ENCODE assay signal across 8 cellular contexts in the genomic region with DNA sequence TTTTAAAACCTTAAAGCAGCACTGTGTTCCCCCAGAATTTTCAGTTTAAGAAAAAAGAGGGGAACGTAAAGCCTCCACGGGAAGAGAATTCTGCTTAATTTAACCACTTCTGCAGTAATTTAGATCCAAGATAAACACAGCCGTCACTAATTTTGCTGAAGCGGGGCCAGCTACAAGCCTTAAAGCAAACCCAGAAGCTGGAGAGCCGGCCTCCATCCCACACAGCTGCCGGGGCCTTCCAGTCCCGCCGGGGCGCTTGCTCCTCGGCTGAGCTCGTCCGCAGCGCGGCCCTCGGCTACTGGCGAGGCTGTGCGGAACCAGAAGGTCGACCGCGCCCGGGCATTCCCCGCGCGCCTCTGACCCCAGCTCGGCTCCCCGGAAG. TPM values are rescaled to one million over a fixed set of nuclear protein-coding genes. Genes with fewer than 3 reads are reported as not detected.
DNase-seq lines count a peak whose midpoint lies in the region; ATAC-seq and TF ChIP-seq lines count a peak whose summit lies in the region.

No MANE protein-coding gene starts in this region.

- H3K9me2 ChIP-seq in SK-N-SH: no peaks in the 10 kb centered on the region

- H3K27ac ChIP-seq in SK-N-SH (ENCODE audit: low read depth in 2 of 2, low read length in 1 of 2) (peak overlapping the region; percentile 96), parathyroid adenoma (peak overlapping the region; percentile 95)

- no peak for ATAC-seq in HG02642 (IDR thresholded peaks at IDR 0.05; ENCODE audit: poor library complexity, unreplicated experiment)

- no peak for TF ChIP-seq CTCF in SK-N-SH (IDR thresholded peaks at IDR 0.05)
- TF ChIP-seq CTCF in fibroblast of mammary gland (conservative IDR thresholded peaks at IDR 0.05; ENCODE audit: control insufficient read depth, insufficient read depth, low read depth, low read length): no peak
- no peak for TF ChIP-seq CTCF in parathyroid adenoma (IDR thresholded peaks at IDR 0.05)

- H3K4me3 ChIP-seq in SK-N-SH (ENCODE audit: low read depth in 2 of 2, low read length in 1 of 2) (peak overlapping the region; percentile 90 to 99), fibroblast of mammary gland (ENCODE audit: control insufficient read depth, low read depth, low read length) (peak overlapping the region; percentile 87), parathyroid adenoma (ENCODE audit: low read depth, low read length) (peak overlapping the region; percentile 98)

- H3K79me2 ChIP-seq in SK-N-SH (ENCODE audit: insufficient read depth): peaks cover 52% of the 10 kb centered on the region
- peaks cover 23% of the 10 kb centered on the region for H3K79me2 ChIP-seq in parathyroid adenoma

- H3K27me3 ChIP-seq in SK-N-SH (ENCODE audit: insufficient read depth): no peaks in the 10 kb centered on the region
- no peaks in the 10 kb centered on the region for H3K27me3 ChIP-seq in parathyroid adenoma (ENCODE audit: control insufficient read depth, insufficient read depth, low read length)

- CTCF ChIA-PET in SK-N-SH (lab: Yijun Ruan, JAX): interaction anchor here (1.2 to 3.5 kb wide), 3 partner anchors 10 to 238 kb away, joined by 3 to 25 read pairs (median 8); no protein-coding TSS in a partner anchor

- H3K4me1 ChIP-seq in SK-N-SH (ENCODE audit: control insufficient read depth in 1 of 2, insufficient read depth in 2 of 2, low read depth in 1 of 2, low read length in 1 of 2): peaks cover 14 to 22% of the 10 kb centered on the region in 2 experiments; a peak in 3 of 4 replicates
- H3K4me1 ChIP-seq in parathyroid adenoma: no peaks in the 10 kb centered on the region

- H3K9me3 ChIP-seq in SK-N-SH: no peaks in the 10 kb centered on the region
- H3K9me3 ChIP-seq in parathyroid adenoma (ENCODE audit: control insufficient read depth, low read length): no peaks in the 10 kb centered on the region

- peaks cover 10% of the 10 kb centered on the region for H3F3A ChIP-seq in SK-N-SH (replicated peaks; ENCODE audit: insufficient read depth)

- no peak overlapping the region for H2AFZ ChIP-seq in SK-N-SH (ENCODE audit: low read depth)
- H2AFZ ChIP-seq in parathyroid adenoma: peak overlapping the region; percentile 83

- POLR2A ChIA-PET in SK-N-SH (lab: Yijun Ruan, JAX): interaction anchor here (0.7 kb wide), 1 partner anchor 208 kb away, joined by 3 read pairs; a partner anchor contains a TSS

- H3K9ac ChIP-seq in SK-N-SH (peak overlapping the region; percentile 99), parathyroid adenoma (peak overlapping the region; percentile 37)

- no peak for TF ChIP-seq RAD21 in SK-N-SH (IDR thresholded peaks at IDR 0.05; ENCODE audit: low read length)

- DNase-seq in SIG-M5 treated with dmso at 0.1 percent for 504 hours (lab: John Stamatoyannopoulos, UW; ENCODE audit: unreplicated experiment) (peak; percentile 41), SIG-M5 (lab: John Stamatoyannopoulos, UW) (no peak), SK-N-SH (no peak), fibroblast of mammary gland (ENCODE audit: low read depth) (no peak), inferior parietal cortex (ENCODE audit: extremely low spot score) (no peak), hepatic stellate cell (ENCODE audit: low spot score) (no peak)

- H3K36me3 ChIP-seq in SK-N-SH (replicated peaks in 1 of 2; ENCODE audit: control insufficient read depth in 1 of 2, insufficient read depth in 2 of 2, low read length in 1 of 2) (peaks cover 18 to 19% of the 10 kb centered on the region in 2 experiments), parathyroid adenoma (ENCODE audit: control insufficient read depth, insufficient read depth, low read length) (no peaks in the 10 kb centered on the region)

- H4K20me1 ChIP-seq in SK-N-SH (ENCODE audit: insufficient read depth): peaks cover 53% of the 10 kb centered on the region

- no peak for TF ChIP-seq EP300 in SK-N-SH (IDR thresholded peaks at IDR 0.05; ENCODE audit: borderline replicate concordance in 1 of 2, low read depth in 1 of 2, low read length in 1 of 2)

- 0% methylated on average over 3 of the region's 26 CpGs for WGBS in SK-N-SH (ENCODE audit: low lambda C conversion rate)

- H3K4me2 ChIP-seq in SK-N-SH (peak overlapping the region; percentile 95), parathyroid adenoma (ENCODE audit: low read length) (peak overlapping the region; percentile 78)

TF ChIP-seq in SK-N-SH, 30 proteins besides CTCF, POLR2A, EP300 and RAD21:
- TF ChIP-seq NRF1 (IDR thresholded peaks at IDR 0.05; ENCODE audit: low read depth, low read length): no peak
- TF ChIP-seq RFX5 (IDR thresholded peaks at IDR 0.05; ENCODE audit: low read length): no peak
- no peak for TF ChIP-seq SMC3 (IDR thresholded peaks at IDR 0.05; ENCODE audit: low read depth, low read length)
- no peak for TF ChIP-seq RCOR1 (IDR thresholded peaks at IDR 0.05; ENCODE audit: low read length)
- TF ChIP-seq, protein P1, sequence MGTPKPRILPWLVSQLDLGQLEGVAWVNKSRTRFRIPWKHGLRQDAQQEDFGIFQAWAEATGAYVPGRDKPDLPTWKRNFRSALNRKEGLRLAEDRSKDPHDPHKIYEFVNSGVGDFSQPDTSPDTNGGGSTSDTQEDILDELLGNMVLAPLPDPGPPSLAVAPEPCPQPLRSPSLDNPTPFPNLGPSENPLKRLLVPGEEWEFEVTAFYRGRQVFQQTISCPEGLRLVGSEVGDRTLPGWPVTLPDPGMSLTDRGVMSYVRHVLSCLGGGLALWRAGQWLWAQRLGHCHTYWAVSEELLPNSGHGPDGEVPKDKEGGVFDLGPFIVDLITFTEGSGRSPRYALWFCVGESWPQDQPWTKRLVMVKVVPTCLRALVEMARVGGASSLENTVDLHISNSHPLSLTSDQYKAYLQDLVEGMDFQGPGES (IDR thresholded peaks at IDR 0.05; ENCODE audit: low read depth, low read length): no peak
- no peak for TF ChIP-seq GABPA (IDR thresholded peaks at IDR 0.05; ENCODE audit: low read depth)
- TF ChIP-seq FOXJ3 (CRISPR knock-in tag; IDR thresholded peaks at IDR 0.05): no peak
- no peak for TF ChIP-seq TEAD4 (IDR thresholded peaks at IDR 0.05; ENCODE audit: borderline replicate concordance, insufficient read depth)
- TF ChIP-seq, protein P2, sequence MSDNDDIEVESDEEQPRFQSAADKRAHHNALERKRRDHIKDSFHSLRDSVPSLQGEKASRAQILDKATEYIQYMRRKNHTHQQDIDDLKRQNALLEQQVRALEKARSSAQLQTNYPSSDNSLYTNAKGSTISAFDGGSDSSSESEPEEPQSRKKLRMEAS (IDR thresholded peaks at IDR 0.05; ENCODE audit: low read depth): no peak
- TF ChIP-seq MXI1 (IDR thresholded peaks at IDR 0.05; ENCODE audit: low read depth, low read length): no peak
- TF ChIP-seq TAF1 (IDR thresholded peaks at IDR 0.05; ENCODE audit: borderline replicate concordance, low read depth, low read length): no peak

RNA-seq across cellular contexts. Expression of a gene that starts 1.0 kb away (rescaled TPM):
- polyA plus RNA-seq in SK-N-SH (2012; rRNA removed): 53.2 and 77.8 TPM in 2 replicates
- polyA plus RNA-seq in SK-N-SH (2012; cell fraction: cytosol; rRNA removed): 20.7 and 22.2 TPM in 2 replicates
- 274 and 444 TPM in 2 replicates for polyA plus RNA-seq in SK-N-SH (2012; cell fraction: nucleus; rRNA removed)
